In the genomic region with DNA sequence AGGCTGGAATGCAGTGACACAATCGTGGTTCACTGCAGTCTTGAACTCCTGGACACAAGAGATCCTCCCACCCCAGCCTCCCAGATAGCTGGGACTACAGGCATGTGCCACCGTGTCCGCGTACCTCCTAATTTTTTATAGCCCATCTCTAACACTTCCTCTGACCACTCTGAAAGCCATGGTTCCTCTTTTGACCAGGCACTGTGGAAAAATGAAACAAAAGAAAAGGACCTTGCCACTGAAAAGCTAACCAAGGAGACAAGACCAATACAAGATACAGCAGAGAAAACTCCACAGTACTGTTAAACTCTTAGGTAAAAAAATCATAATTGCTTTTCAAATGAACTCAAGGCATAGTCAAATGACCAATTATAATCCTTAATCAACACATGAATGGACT, we compare ENCODE assay signal across 21 cellular contexts.
"Had no signal": no experiment of that assay in that cellular context is flagged by ENCODE, and none has a peak within 500 bp of the region (broad histone marks: within the 10 kb centered on the region; RNA-seq: fewer than 3 reads in every experiment).

No MANE protein-coding gene starts in this region.

- H3K4me3 Mint-ChIP-seq: nephron; T-helper 2 cell treated with Interferon-gamma antibody and Interleukin-4, amounts not matched to agents 5 μg/mL and 100 μg/mL, for 36 hours had no signal

- H3K4me3 ChIP-seq: dorsolateral prefrontal cortex, lower lobe of right lung, prostate gland, right atrium auricular region, tibial artery had no signal

- H3K27ac ChIP-seq: brain microvascular endothelial cell, dorsolateral prefrontal cortex, lower lobe of right lung, prostate gland, right atrium auricular region, tibial artery had no signal

- ATAC-seq: activated CD4-positive, CD25-positive, alpha-beta regulatory T cell treated with anti-CD3 and anti-CD28 coated beads, Interleukin-2, amount 50 U/mL, for 24 hours; lower lobe of right lung; stimulated activated naive CD8-positive, alpha-beta T cell treated with anti-CD3 and anti-CD28 coated beads, Interleukin-15, Interleukin-2, amounts not matched to agents 100 U/mL and 50 U/mL, for 24 hours had no signal

- DNase-seq: activated CD4-positive, alpha-beta T cell treated with anti-CD3 and anti-CD28 coated beads, Interleukin-2, amount 50 U/mL, for 1 hour; activated CD8-positive, alpha-beta memory T cell treated with anti-CD3 and anti-CD28 coated beads for 24 hours; activated CD8-positive, alpha-beta memory T cell treated with anti-CD3 and anti-CD28 coated beads, Interleukin-2, amount 50 U/mL, for 48 hours; activated effector memory CD4-positive, alpha-beta T cell treated with Interleukin-2 at 50 U/mL for 16 hours; activated naive CD4-positive, alpha-beta T cell treated with anti-CD3 and anti-CD28 coated beads, Interleukin-2, amount 50 U/mL, for 16 hours; activated T-cell treated with anti-CD3 and anti-CD28 coated beads, Interleukin-2, amount 50 U/mL, for 48 hours; aorta; brain microvascular endothelial cell; central memory CD4-positive, alpha-beta T cell; dorsolateral prefrontal cortex; hypothalamus; lower lobe of right lung; midbrain; stimulated activated naive CD8-positive, alpha-beta T cell treated with anti-CD3 and anti-CD28 coated beads, Interleukin-15, Interleukin-2, amounts not matched to agents 100 U/mL and 50 U/mL, for 24 hours; substantia nigra; tibial artery had no signal

- H3K27ac Mint-ChIP-seq: nephron; T-helper 2 cell treated with Interferon-gamma antibody and Interleukin-4, amounts not matched to agents 5 μg/mL and 100 μg/mL, for 36 hours had no signal

- H3K9me3 Mint-ChIP-seq: T-helper 2 cell treated with Interferon-gamma antibody and Interleukin-4, amounts not matched to agents 5 μg/mL and 100 μg/mL, for 36 hours had no signal
